Comparison of ENCODE assay signal across 19 cellular contexts in the genomic region with DNA sequence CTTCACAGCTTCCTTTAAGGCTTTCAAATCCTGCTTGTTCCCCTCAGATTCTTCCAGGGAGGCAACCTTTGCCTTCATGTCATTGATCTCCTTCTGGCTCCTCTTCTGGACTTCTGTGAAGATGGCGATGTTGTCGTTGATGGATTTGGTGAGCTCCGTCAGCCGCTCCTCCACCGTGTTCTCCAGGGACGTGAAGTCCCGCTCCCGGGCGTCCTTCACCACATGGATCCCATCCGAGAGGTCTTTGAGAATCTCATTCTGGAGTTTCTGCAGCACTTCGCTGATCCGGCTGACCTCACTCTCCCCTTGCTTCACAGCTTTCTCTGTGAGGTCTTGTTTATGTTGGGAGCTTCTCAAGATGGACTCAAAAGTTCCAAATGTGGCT.
"Had no signal": no experiment of that assay in that cellular context is flagged by ENCODE, and none has a peak within 500 bp of the region (broad histone marks: within the 10 kb centered on the region; RNA-seq: fewer than 3 reads in every experiment).

No MANE protein-coding gene starts in this region.

- FAIRE-seq: keratinocyte had no signal

- H3K9me3 ChIP-seq: gastrocnemius medialis, psoas muscle, sigmoid colon, stomach, thoracic aorta, transverse colon had no signal

- DNase-seq: effector CD4-positive, alpha-beta T cell; gastrocnemius medialis; left ventricle myocardium superior; mesenchymal stem cell; naive thymus-derived CD8-positive, alpha-beta T cell; occipital lobe; psoas muscle; retina; sigmoid colon; stimulated activated CD4-positive, alpha-beta T cell treated with anti-CD3 and anti-CD28 coated beads, Interleukin-12 subunit alpha, Interleukin-12 subunit beta, amount 100 ng/mL, for 4 hours; stimulated activated naive CD4-positive, alpha-beta T cell; stomach; transverse colon had no signal

- H3K4me3 ChIP-seq: coronary artery, gastrocnemius medialis, lung, psoas muscle, sigmoid colon, skin epidermis, stomach, thoracic aorta, transverse colon had no signal

- H3K27ac ChIP-seq: coronary artery, parathyroid adenoma, psoas muscle, sigmoid colon, stomach, thoracic aorta, transverse colon had no signal

- H2AFZ ChIP-seq: parathyroid adenoma had no signal

- H3K27me3 ChIP-seq: gastrocnemius medialis, sigmoid colon, stomach, transverse colon had no signal

- H3K9ac ChIP-seq: parathyroid adenoma had no signal
